In the genomic region with DNA sequence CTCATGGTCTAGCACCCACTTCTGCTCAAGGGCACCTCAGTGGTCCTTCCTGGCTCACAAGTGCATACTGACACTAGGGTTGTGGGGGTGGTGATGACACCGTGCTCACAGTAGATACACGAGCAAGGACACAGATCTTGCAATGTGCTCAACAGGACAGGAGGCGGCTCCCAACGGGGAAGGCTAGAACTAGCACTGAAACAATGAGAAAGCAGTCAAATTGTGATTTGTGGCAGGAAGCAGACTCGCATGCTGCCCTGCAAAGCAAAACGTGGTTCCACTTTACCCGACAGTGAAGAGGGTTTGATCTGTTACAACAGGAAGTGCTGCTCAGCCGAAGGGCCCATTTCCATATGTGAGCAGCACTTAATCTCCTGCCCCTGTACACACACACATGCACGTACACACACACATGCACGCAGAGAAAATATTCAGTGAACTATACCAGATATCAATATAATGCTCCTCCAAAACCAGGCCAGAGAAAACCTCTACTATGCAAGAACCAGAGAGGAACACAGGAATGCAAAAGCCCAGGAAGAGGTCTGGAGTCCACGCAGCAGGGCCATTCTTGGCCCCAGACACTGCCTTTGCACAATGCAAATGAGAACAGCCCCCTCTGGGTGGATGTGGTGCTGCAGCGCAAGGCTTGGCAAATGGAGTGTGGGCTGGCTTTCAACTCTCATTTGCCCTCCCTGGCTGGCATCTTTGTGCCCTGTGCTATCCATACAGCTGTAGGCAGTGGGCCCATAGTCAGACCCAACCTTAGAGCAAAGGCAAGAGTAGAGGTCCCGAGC, we compare ENCODE assay signal across 8 cellular contexts. TPM values are rescaled to one million over a fixed set of nuclear protein-coding genes. Genes with fewer than 3 reads are reported as not detected.
A peak's percentile ranks its signal among the peaks of the same experiment; 100 is the strongest.
DNase-seq lines count a peak whose midpoint lies in the region; ATAC-seq, FAIRE-seq and TF ChIP-seq lines count a peak whose summit lies in the region.

No MANE protein-coding gene starts in this region.

- no peaks in the 10 kb centered on the region for H3K27me3 ChIP-seq in Loucy (ENCODE audit: insufficient read depth, low read length, poor library complexity, severe bottlenecking)
- no peaks in the 10 kb centered on the region for H3K27me3 ChIP-seq in small intestine (ENCODE audit: control insufficient read depth in 2 of 2, insufficient read depth in 2 of 2, low read length in 2 of 2)

- H3K36me3 ChIP-seq in Loucy (ENCODE audit: insufficient read depth, low read length) (no peaks in the 10 kb centered on the region), small intestine (ENCODE audit: control insufficient read depth in 2 of 2, insufficient read depth in 2 of 2, low read length in 2 of 2) (no peaks in the 10 kb centered on the region)

- peaks cover 26% of the 10 kb centered on the region for H3K36me3 Mint-ChIP-seq in nephron (ENCODE audit: low read depth)

- no peak for FAIRE-seq in small intestine (lab: Jason Lieb, UNC)

- 56 to 79% (median 69%) methylated on average over 13 of the region's 13 CpGs for WGBS in small intestine, 3 donors

- H3K4me3 ChIP-seq in Loucy (ENCODE audit: low read length, poor library complexity, severe bottlenecking) (peak overlapping the region; percentile 48), small intestine (ENCODE audit: low read depth in 1 of 2, low read length in 2 of 2) (no peak overlapping the region)

- peaks cover 9% of the 10 kb centered on the region for H3K27me3 Mint-ChIP-seq in nephron (ENCODE audit: low read depth)

- peaks cover 51% of the 10 kb centered on the region for H3K4me1 Mint-ChIP-seq in nephron

- H3K79me2 ChIP-seq in Loucy (ENCODE audit: insufficient read depth, low read length) = no peaks in the 10 kb centered on the region

- peak overlapping the region; percentile 92 for H2AFZ ChIP-seq in Loucy (ENCODE audit: low read length)

- H3K9me3 Mint-ChIP-seq in nephron = peaks cover 3% of the 10 kb centered on the region

- peak overlapping the region; percentile 74 for H3K4me2 ChIP-seq in Loucy (ENCODE audit: low read depth, low read length, poor library complexity, severe bottlenecking)

- H3K9me2 ChIP-seq in Loucy (replicated peaks; ENCODE audit: low read depth, low read length) = no peaks in the 10 kb centered on the region

- H3K4me1 ChIP-seq in Loucy (ENCODE audit: insufficient read depth, low read length, poor library complexity, severe bottlenecking) (peaks cover 32% of the 10 kb centered on the region), small intestine (ENCODE audit: control insufficient read depth in 2 of 2, insufficient read depth in 1 of 2, low read depth in 1 of 2, low read length in 1 of 2) (no peaks in the 10 kb centered on the region)

- H3F3A ChIP-seq in Loucy (ENCODE audit: low read depth) = no peaks in the 10 kb centered on the region

- H3K4me3 Mint-ChIP-seq in nephron = no peak overlapping the region

- no peak overlapping the region for H3K27ac ChIP-seq in small intestine (ENCODE audit: low read depth in 1 of 2, low read length in 1 of 2)

- H3K9ac ChIP-seq in Loucy (ENCODE audit: low read depth, low read length, poor library complexity, severe bottlenecking) = peak overlapping the region; percentile 57

- DNase-seq in activated T-cell treated with anti-CD3 and anti-CD28 coated beads for 1 hour (ENCODE audit: low read depth) (peak; percentile 20), COLO829 (ENCODE audit: low spot score) (no peak), small intestine (no peak), NCI-H2107 treated with DMSO at 0.1 percent for 48 hours (lab: John Stamatoyannopoulos, UW; ENCODE audit: unreplicated experiment) (no peak)

- H3K9me3 ChIP-seq in Loucy (ENCODE audit: insufficient read depth, low read depth, low read length) = no peaks in the 10 kb centered on the region
- no peaks in the 10 kb centered on the region for H3K9me3 ChIP-seq in small intestine (ENCODE audit: control insufficient read depth, low read depth)

- H4K20me1 ChIP-seq in Loucy (ENCODE audit: insufficient read depth, low read length, poor library complexity, severe bottlenecking) = no peaks in the 10 kb centered on the region

- peak; percentile 40 for TF ChIP-seq CTCF in GM12872 (IDR thresholded peaks at IDR 0.05; ENCODE audit: insufficient read depth, low read depth, low read length)
- TF ChIP-seq CTCF in Loucy (conservative IDR thresholded peaks at IDR 0.05; ENCODE audit: low read length) = peak; percentile 26
- peak in 2 of 3 experiments; percentile 16 to 32 for TF ChIP-seq CTCF in nephron (IDR thresholded peaks at IDR 0.05; ENCODE audit: unreplicated experiment in 3 of 3)

- H3K27ac Mint-ChIP-seq in nephron = peak overlapping the region; percentile 87 to 95 (median 93)

- ATAC-seq in GM21737 (IDR thresholded peaks at IDR 0.05; ENCODE audit: unreplicated experiment) = peak; percentile 92

RNA-seq across cellular contexts. Expression of a gene that starts 47.1 kb away (rescaled TPM):
- polyA plus RNA-seq in small intestine = under 1 TPM in 1 of 3 donors, not detected in 2; 0.43 TPM
